Comparison of ENCODE assay signal across 1 cellular context in genomic region chr14:52318829-52319604, GRCh38.
TF ChIP-seq lines count a peak whose summit lies in the region.

No MANE protein-coding gene starts in this region.

TF ChIP-seq in SK-N-SH, 30 proteins besides CTCF, POLR2A, EP300 and RAD21 (continued from another document):
- TF ChIP-seq USF1 (IDR thresholded peaks at IDR 0.05; ENCODE audit: borderline replicate concordance, low read depth) (no peak), GATA2 (CRISPR knock-in tag; IDR thresholded peaks at IDR 0.05) (no peak), YY1 (IDR thresholded peaks at IDR 0.05; ENCODE audit: low read depth) (no peak), REST (IDR thresholded peaks at IDR 0.05; ENCODE audit: low read depth, low read length) (no peak), RFX5 (IDR thresholded peaks at IDR 0.05; ENCODE audit: low read length) (no peak), MXI1 (IDR thresholded peaks at IDR 0.05; ENCODE audit: low read depth, low read length) (peak; percentile 53; the same call in 1 of the 2 replicates)
